In genomic region chr3:135895106-135895733, GRCh38 we compare ENCODE assay signal across 8 cellular contexts.
DNase-seq lines count a peak whose midpoint lies in the region; ATAC-seq, FAIRE-seq and TF ChIP-seq lines count a peak whose summit lies in the region.

No MANE protein-coding gene starts in this region.

- DNase-seq in activated naive CD4-positive, alpha-beta T cell treated with Interleukin-2 at 50 U/mL for 16 hours: peak; percentile 17
- DNase-seq in activated naive CD4-positive, alpha-beta T cell (lab: John Stamatoyannopoulos, UW): no peak
- DNase-seq in NCI-H1092 (lab: John Stamatoyannopoulos, UW) (peak; percentile 62), SK-MEL-5 (ENCODE audit: low read depth, low spot score) (peak; percentile 84), MCF 10A (ENCODE audit: unreplicated experiment) (peak; percentile 83)
- peak; percentile 6 to 24 (median 20) for DNase-seq in stimulated activated CD4-positive, alpha-beta T cell treated with anti-CD3 and anti-CD28 coated beads, Interleukin-1b, Interleukin-23, amount 100 ng/mL, for 24 hours (ENCODE audit: low read depth in 4 of 4, low spot score in 1 of 4)

- peak; percentile 83 for TF ChIP-seq CTCF in MCF 10A (IDR thresholded peaks at IDR 0.05; ENCODE audit: unreplicated experiment)

- H3K4me3 Mint-ChIP-seq in MCF 10A (ENCODE audit: unreplicated experiment): no peak overlapping the region

- peak; percentile 88 for FAIRE-seq in islet of Langerhans (lab: Jason Lieb, UNC)

- no peaks in the 10 kb centered on the region for H3K9me3 Mint-ChIP-seq in MCF 10A (ENCODE audit: unreplicated experiment)

- POLR2A ChIA-PET in MCF 10A (lab: Yijun Ruan, JAX): no interaction called here

- no TSS peak for BruUV-seq in MCF 10A (replicated peaks; lab: Mats Ljungman, UMichigan)

- no peak for TF ChIP-seq POLR2A in GM18505 (IDR thresholded peaks at IDR 0.05; ENCODE audit: borderline replicate concordance, extremely low read depth, insufficient read depth, insufficient read length)

- H3K27ac Mint-ChIP-seq in MCF 10A (ENCODE audit: low read depth, unreplicated experiment): no peak overlapping the region

- in situ Hi-C loops in SK-MEL-5 (cut with HindIII; ENCODE audit: low pct_unique_long_range_greater_than_20kb, low sequenced_read_pairs): no loop called here

- CTCF ChIA-PET in MCF 10A (lab: Yijun Ruan, JAX): interaction anchor here (0.6 to 4.5 kb wide), 21 partner anchors 8 to 1294 kb away, joined by 3 to 39 read pairs (median 4); partner anchors contain the start of gene EPHB1

- intact Hi-C loops in MCF 10A (cut with micrococcal nuclease): loop anchor here (1.0 to 5.0 kb wide), 4 partner anchors 159 to 1294 kb away; partner anchors contain the start of gene EPHB1

- no peaks in the 10 kb centered on the region for H3K36me3 Mint-ChIP-seq in MCF 10A (ENCODE audit: insufficient read depth, unreplicated experiment)

- ATAC-seq in GM18505 (IDR thresholded peaks at IDR 0.05; ENCODE audit: unreplicated experiment): no peak

- H3K27me3 Mint-ChIP-seq in MCF 10A (ENCODE audit: insufficient read depth, unreplicated experiment): peaks cover 24% of the 10 kb centered on the region

- peaks cover 9% of the 10 kb centered on the region for H3K4me1 Mint-ChIP-seq in MCF 10A (ENCODE audit: insufficient read depth, unreplicated experiment)

Comparison
In these comparisons a context has a peak if more than half of its experiments do, and no peak if none do; other contexts are left out.
1. DNase-seq: peak in activated naive CD4-positive, alpha-beta T cell treated with Interleukin-2 at 50 U/mL for 16 hours (single experiment), NCI-H1092 (single experiment), SK-MEL-5 (single experiment), MCF 10A (single experiment) and stimulated activated CD4-positive, alpha-beta T cell treated with anti-CD3 and anti-CD28 coated beads, Interleukin-1b, Interleukin-23, amount 100 ng/mL, for 24 hours (4 of 4); none in activated naive CD4-positive, alpha-beta T cell (0 of 4).